Comparison of ENCODE assay signal across 8 cellular contexts in genomic region chr19:3626473-3627350, GRCh38. TPM values are rescaled to one million over a fixed set of nuclear protein-coding genes. Genes with fewer than 3 reads are reported as not detected.
DNase-seq lines count a peak whose midpoint lies in the region; ATAC-seq and TF ChIP-seq lines count a peak whose summit lies in the region.

Gene CACTIN (minus strand): TSS chr19:3626790. CDS start chr19:3626762, 28 bp downstream.

- intact Hi-C loops in Panc1 (cut with micrococcal nuclease; ENCODE audit: unreplicated experiment), result no loop called here

- H3K27ac ChIP-seq in Panc1 (ENCODE audit: low read length) (peak within 1 kb of the TSS; percentile 88), mucosa of rectum (ENCODE audit: low read depth in 2 of 2, low read length in 2 of 2) (peak within 1 kb of the TSS; percentile 92 to 94)

- in situ Hi-C loops in Panc1 (cut with HindIII; ENCODE audit: low pct_unique_long_range_greater_than_20kb, low sequenced_read_pairs), result no loop called here

- H3K9me3 ChIP-seq in Panc1 (ENCODE audit: control insufficient read depth, insufficient read depth, low read depth, low read length), result no peaks in the 10 kb centered on the region
- no peaks in the 10 kb centered on the region for H3K9me3 ChIP-seq in mucosa of rectum (ENCODE audit: control insufficient read depth in 2 of 2, low read length in 2 of 2)

- DNase-seq in DMS 273 treated with DMSO at 0.1 percent for 48 hours (lab: John Stamatoyannopoulos, UW) (peak; percentile 93), KG1 (lab: John Stamatoyannopoulos, UW) (peak; percentile 98), Panc1 (ENCODE audit: low read depth, low spot score) (peak; percentile 80), erythroblast (lab: John Stamatoyannopoulos, UW) (peak; percentile 99)
- peak; percentile 98 for DNase-seq in activated T-cell treated with anti-CD3 and anti-CD28 coated beads, Interleukin-2, amount 50 U/mL, for 4 hours
- DNase-seq in stimulated activated CD8-positive, alpha-beta memory T cell treated with anti-CD3 and anti-CD28 coated beads, Interleukin-4, amount 100 ng/mL, for 48 hours, result peak; percentile 99

- H3K4me1 Mint-ChIP-seq in activated T-cell treated with anti-CD3 and anti-CD28 coated beads, Interleukin-2, amount 50 U/mL, for 4 hours (ENCODE audit: low read depth), result peaks cover 22% of the 10 kb centered on the region

- no peak for TF ChIP-seq CTCF in Panc1 (IDR thresholded peaks at IDR 0.05)

- POLR2A ChIA-PET in Panc1 (lab: Charles Lee), result no interaction called here

- H3K27me3 Mint-ChIP-seq in activated T-cell treated with anti-CD3 and anti-CD28 coated beads, Interleukin-2, amount 50 U/mL, for 4 hours (ENCODE audit: low read depth), result no peaks in the 10 kb centered on the region

- H3K4me3 ChIP-seq in Panc1 (ENCODE audit: low read depth in 2 of 2, low read length in 2 of 2) (peak within 1 kb of the TSS; percentile 84 to 93), mucosa of rectum (ENCODE audit: low read length in 2 of 2) (peak within 1 kb of the TSS; percentile 97)

- H3K4me1 ChIP-seq in Panc1 (ENCODE audit: control insufficient read depth, insufficient read depth, low read length), result peaks cover 6% of the 10 kb centered on the region
- peaks cover 14 to 16% of the 10 kb centered on the region in 2 donors for H3K4me1 ChIP-seq in mucosa of rectum (ENCODE audit: control insufficient read depth in 2 of 2, insufficient read depth in 2 of 2, low read length in 2 of 2)

- H3K36me3 ChIP-seq in Panc1 (ENCODE audit: control insufficient read depth, insufficient read depth, low read length), result peaks cover 5% of the 10 kb centered on the region; the same call in 1 of the 2 replicates
- peaks cover 6 to 15% of the 10 kb centered on the region in 2 donors for H3K36me3 ChIP-seq in mucosa of rectum (ENCODE audit: control insufficient read depth in 2 of 2, insufficient read depth in 2 of 2, low read length in 2 of 2)

- no peaks in the 10 kb centered on the region for H3K9me3 Mint-ChIP-seq in activated T-cell treated with anti-CD3 and anti-CD28 coated beads, Interleukin-2, amount 50 U/mL, for 4 hours

- CTCF ChIA-PET in Panc1 (lab: Charles Lee), result interaction anchor here (0.7 kb wide), 1 partner anchor 91 kb away, joined by 8 read pairs; no protein-coding TSS in a partner anchor

- peaks cover 2% of the 10 kb centered on the region for H3K36me3 Mint-ChIP-seq in activated T-cell treated with anti-CD3 and anti-CD28 coated beads, Interleukin-2, amount 50 U/mL, for 4 hours (ENCODE audit: insufficient read depth)

- peak within 1 kb of the TSS; percentile 77 to 88 for H3K9ac ChIP-seq in mucosa of rectum (ENCODE audit: low read depth in 1 of 2, low read length in 2 of 2)

- no peaks in the 10 kb centered on the region for H3K27me3 ChIP-seq in Panc1 (ENCODE audit: control insufficient read depth, insufficient read depth, low read length)
- H3K27me3 ChIP-seq in mucosa of rectum (ENCODE audit: control insufficient read depth in 2 of 2, insufficient read depth in 2 of 2, low read length in 2 of 2), result no peaks in the 10 kb centered on the region

- peak; percentile 83 for TF ChIP-seq POLR2A in erythroblast (IDR thresholded peaks at IDR 0.05; ENCODE audit: low read length)

- ATAC-seq in GM21619 (IDR thresholded peaks at IDR 0.05; ENCODE audit: unreplicated experiment) (peak; percentile 78), Panc1 (peak; percentile 97)
- ATAC-seq in activated T-cell treated with anti-CD3 and anti-CD28 coated beads, Interleukin-2, amount 50 U/mL, for 4 hours, result peak; percentile 95

- BruUV-seq in Panc1 (replicated peaks; lab: Mats Ljungman, UMichigan), result no TSS peak

- H3K4me3 Mint-ChIP-seq in activated T-cell treated with anti-CD3 and anti-CD28 coated beads, Interleukin-2, amount 50 U/mL, for 4 hours, result peak within 1 kb of the TSS; percentile 93

RNA-seq across cellular contexts. Expression of gene CACTIN, which starts in this region (rescaled TPM):
- 25.2 TPM for total RNA-seq in Panc1 (2021; ENCODE audit: unreplicated experiment)
- 30.4 TPM for polyA plus RNA-seq in Panc1 (2012; ENCODE audit: insufficient read length)
- total RNA-seq in activated T-cell treated with anti-CD3 and anti-CD28 coated beads, Interleukin-2, amount 50 U/mL, for 4 hours, result 10 to 100 TPM; 51.5 to 53.8 (median 52.6) TPM

Comparison
In these comparisons a context has a peak if more than half of its experiments do, and no peak if none do; other contexts are left out.
1. Peak in every context shown above with its lines: DNase-seq, ATAC-seq, H3K4me3 ChIP-seq and H3K27ac ChIP-seq.